26 cellular contexts compared by ENCODE assay signal in genomic region chr2:219221956-219222518, GRCh38.
"Had no signal": no experiment of that assay in that cellular context is flagged by ENCODE, and none has a peak within 500 bp of the region (broad histone marks: within the 10 kb centered on the region; RNA-seq: fewer than 3 reads in every experiment).

No MANE protein-coding gene starts in this region.

- H3K9me3 Mint-ChIP-seq: activated CD4-positive, alpha-beta memory T cell treated with anti-CD3 and anti-CD28 coated beads, Interleukin-2, amount 10 ng/mL, durations not matched to agents 7 days and 5 days; activated CD4-positive, alpha-beta T cell treated with anti-CD3 and anti-CD28 coated beads, Interleukin-2, amount 10 ng/mL, durations not matched to agents 24 days and 14 days; activated naive CD4-positive, alpha-beta T cell treated with anti-CD3 and anti-CD28 coated beads, Interleukin-2, amount 50 U/mL, for 72 hours; activated T-helper 2 cell treated with anti-CD3 and anti-CD28 coated beads, Interferon-gamma antibody, Interleukin-2, Interleukin-4, amounts not matched to agents 10 μg/mL and 5 μg/mL and 100 μg/mL, durations not matched to agents 14 hours and 24 hours and 36 hours; nephron had no signal

- H3K4me3 Mint-ChIP-seq: activated CD4-positive, alpha-beta memory T cell treated with anti-CD3 and anti-CD28 coated beads, Interleukin-2, amount 10 ng/mL, durations not matched to agents 7 days and 5 days; activated CD4-positive, alpha-beta T cell treated with anti-CD3 and anti-CD28 coated beads, Interleukin-2, amount 10 ng/mL, durations not matched to agents 24 days and 14 days; T-helper 17 cell had no signal

- ATAC-seq: activated naive CD4-positive, alpha-beta T cell treated with anti-CD3 and anti-CD28 coated beads, Interleukin-2, amount 50 U/mL, for 72 hours; gastrocnemius medialis; pancreas; T-helper 17 cell had no signal

- H3K4me3 ChIP-seq: colonic mucosa, dorsolateral prefrontal cortex, gastrocnemius medialis, hepatocyte, left ventricle myocardium inferior, lung, pancreas, right atrium auricular region, testis had no signal

- H3K27ac Mint-ChIP-seq: activated CD4-positive, alpha-beta memory T cell treated with anti-CD3 and anti-CD28 coated beads, Interleukin-2, amount 10 ng/mL, durations not matched to agents 7 days and 5 days; activated CD4-positive, alpha-beta T cell treated with anti-CD3 and anti-CD28 coated beads, Interleukin-2, amount 10 ng/mL, durations not matched to agents 24 days and 14 days; activated naive CD4-positive, alpha-beta T cell treated with anti-CD3 and anti-CD28 coated beads, Interleukin-2, amount 50 U/mL, for 72 hours; activated T-helper 2 cell treated with anti-CD3 and anti-CD28 coated beads, Interferon-gamma antibody, Interleukin-2, Interleukin-4, amounts not matched to agents 10 μg/mL and 5 μg/mL and 100 μg/mL, durations not matched to agents 14 hours and 24 hours and 36 hours; nephron; T-helper 17 cell had no signal

- H3K27ac ChIP-seq: colonic mucosa, gastrocnemius medialis, hepatocyte, left ventricle myocardium inferior, pancreas, right atrium auricular region, testis had no signal

- DNase-seq: activated CD4-positive, alpha-beta memory T cell treated with anti-CD3 and anti-CD28 coated beads, Interleukin-2, amount 10 ng/mL, durations not matched to agents 7 days and 5 days; activated CD4-positive, alpha-beta T cell treated with anti-CD3 and anti-CD28 coated beads, Interleukin-2, amount 10 ng/mL, durations not matched to agents 24 days and 14 days; activated CD4-positive, CD25-positive, alpha-beta regulatory T cell treated with anti-CD3 and anti-CD28 coated beads, Interleukin-2, amount 50 U/mL, for 72 hours; activated CD8-positive, alpha-beta memory T cell treated with anti-CD3 and anti-CD28 coated beads, Interleukin-2, amount 50 U/mL, for 48 hours; activated T-cell treated with anti-CD3 and anti-CD28 coated beads, Interleukin-2, amount 50 U/mL, for 48 hours; colonic mucosa; dorsolateral prefrontal cortex; effector memory CD4-positive, alpha-beta T cell; erythroblast; gastrocnemius medialis; glutamatergic neuron; islet precursor cell; left ventricle myocardium inferior; mesendoderm; pancreas; stimulated activated CD4-positive, alpha-beta T cell treated with anti-CD3 and anti-CD28 coated beads, Interleukin-2, amount 100 ng/mL, for 48 hours; stimulated activated naive CD4-positive, alpha-beta T cell treated with Interleukin-2 at 50 U/mL for 16 hours; T-helper 17 cell; testis; trophoblast cell had no signal

- H3K27me3 ChIP-seq: colonic mucosa, dorsolateral prefrontal cortex, gastrocnemius medialis, hepatocyte, pancreas, right atrium auricular region, testis had no signal

- H3K27me3 Mint-ChIP-seq: activated CD4-positive, alpha-beta memory T cell treated with anti-CD3 and anti-CD28 coated beads, Interleukin-2, amount 10 ng/mL, durations not matched to agents 7 days and 5 days; activated CD4-positive, alpha-beta T cell treated with anti-CD3 and anti-CD28 coated beads, Interleukin-2, amount 10 ng/mL, durations not matched to agents 24 days and 14 days; T-helper 17 cell had no signal

- H3K9me3 ChIP-seq: colonic mucosa, gastrocnemius medialis, left ventricle myocardium inferior, pancreas, right atrium auricular region, testis had no signal
